ENCODE assay signal across 9 cellular contexts in genomic region chr6:7697820-7698623, GRCh38. TPM values are rescaled to one million over a fixed set of nuclear protein-coding genes. Genes with fewer than 3 reads are reported as not detected.
DNase-seq lines count a peak whose midpoint lies in the region; ATAC-seq, FAIRE-seq and TF ChIP-seq lines count a peak whose summit lies in the region.
"Had no signal": no experiment of that assay in that cellular context is flagged by ENCODE, and none has a peak within 500 bp of the region (broad histone marks: within the 10 kb centered on the region; RNA-seq: fewer than 3 reads in every experiment).

No MANE protein-coding gene starts in this region.

- no peaks in the 10 kb centered on the region for H3K9me3 Mint-ChIP-seq in activated naive CD8-positive, alpha-beta T cell treated with anti-CD3 and anti-CD28 coated beads, Interleukin-2, amount 50 U/mL, for 24 hours

- peak; percentile 91 for FAIRE-seq in A204.1 (lab: Jason Lieb, UNC)

- no peaks in the 10 kb centered on the region for H3K36me3 Mint-ChIP-seq in activated naive CD8-positive, alpha-beta T cell treated with anti-CD3 and anti-CD28 coated beads, Interleukin-2, amount 50 U/mL, for 24 hours (ENCODE audit: low read depth)

- ATAC-seq in activated naive CD8-positive, alpha-beta T cell treated with anti-CD3 and anti-CD28 coated beads, Interleukin-2, amount 50 U/mL, for 24 hours = peak; percentile 70
- ATAC-seq in left lung (peak; percentile 86), GM18520 (IDR thresholded peaks at IDR 0.05; ENCODE audit: unreplicated experiment) (no peak)

- H3K9me3 ChIP-seq in left lung = no peaks in the 10 kb centered on the region
- no peaks in the 10 kb centered on the region for H3K9me3 ChIP-seq in Peyer's patch
- H3K9me3 ChIP-seq in MM.1S (replicated peaks; ENCODE audit: insufficient read depth, low read length) = no peaks in the 10 kb centered on the region
- H3K9me3 ChIP-seq: tibial nerve had no signal

- H3K79me2 ChIP-seq in MM.1S (ENCODE audit: low read length) = no peaks in the 10 kb centered on the region

- H3K27me3 Mint-ChIP-seq in activated naive CD8-positive, alpha-beta T cell treated with anti-CD3 and anti-CD28 coated beads, Interleukin-2, amount 50 U/mL, for 24 hours = peaks cover 2% of the 10 kb centered on the region

- no peak overlapping the region for H3K4me2 ChIP-seq in MM.1S (ENCODE audit: low read depth, low read length)

- H3K27ac ChIP-seq in left lung (peak overlapping the region; percentile 33 to 90), Peyer's patch (peak overlapping the region in 1 of 4 donors; percentile 25), MM.1S (ENCODE audit: low read length) (no peak overlapping the region)

- TF ChIP-seq CTCF in left lung (IDR thresholded peaks at IDR 0.05) (no peak), Peyer's patch (IDR thresholded peaks at IDR 0.05) (no peak), MM.1S (IDR thresholded peaks at IDR 0.05; ENCODE audit: low read length) (no peak)

- H2AFZ ChIP-seq in MM.1S (ENCODE audit: low read length) = no peak overlapping the region

- H3K4me3 Mint-ChIP-seq in activated naive CD8-positive, alpha-beta T cell treated with anti-CD3 and anti-CD28 coated beads, Interleukin-2, amount 50 U/mL, for 24 hours = no peak overlapping the region

- intact Hi-C loops in left lung (cut with DNase I) = no loop called here

- H3K27me3 ChIP-seq in left lung = no peaks in the 10 kb centered on the region
- H3K27me3 ChIP-seq in Peyer's patch = no peaks in the 10 kb centered on the region
- H3K27me3 ChIP-seq in MM.1S (replicated peaks; ENCODE audit: insufficient read depth, low read length) = no peaks in the 10 kb centered on the region
- H3K27me3 ChIP-seq: tibial nerve had no signal

- H3K4me1 Mint-ChIP-seq in activated naive CD8-positive, alpha-beta T cell treated with anti-CD3 and anti-CD28 coated beads, Interleukin-2, amount 50 U/mL, for 24 hours = peaks cover 15% of the 10 kb centered on the region

- no peaks in the 10 kb centered on the region for H3K9me2 ChIP-seq in MM.1S (replicated peaks; ENCODE audit: insufficient read depth, low read length)

- no peak overlapping the region for H3K9ac ChIP-seq in MM.1S (ENCODE audit: low read length)

- DNase-seq in HT1080 (ENCODE audit: low read depth) = peak; percentile 92
- peak; percentile 6 for DNase-seq in activated naive CD8-positive, alpha-beta T cell treated with anti-CD3 and anti-CD28 coated beads, Interleukin-2, amount 50 U/mL, for 24 hours
- peak in 1 of 2 donors; percentile 64 for DNase-seq in left lung
- DNase-seq in Peyer's patch = no peak
- DNase-seq in COLO829 (ENCODE audit: low spot score) = no peak
- no peak for DNase-seq in MM.1S

- no peaks in the 10 kb centered on the region for H3F3A ChIP-seq in MM.1S (ENCODE audit: insufficient read depth, low read length)

- H4K20me1 ChIP-seq in MM.1S (ENCODE audit: insufficient read depth, low read length) = no peaks in the 10 kb centered on the region

- H3K36me3 ChIP-seq in left lung (no peaks in the 10 kb centered on the region), Peyer's patch (no peaks in the 10 kb centered on the region), MM.1S (replicated peaks; ENCODE audit: insufficient read depth, low read length) (no peaks in the 10 kb centered on the region)
- H3K36me3 ChIP-seq: tibial nerve had no signal

- H3K4me3 ChIP-seq in left lung (no peak overlapping the region), Peyer's patch (no peak overlapping the region), MM.1S (ENCODE audit: low read length) (no peak overlapping the region)
- H3K4me3 ChIP-seq: tibial nerve had no signal

- H3K27ac Mint-ChIP-seq in activated naive CD8-positive, alpha-beta T cell treated with anti-CD3 and anti-CD28 coated beads, Interleukin-2, amount 50 U/mL, for 24 hours = peak overlapping the region; percentile 77

- no peak for TF ChIP-seq POLR2A in Peyer's patch (IDR thresholded peaks at IDR 0.05)

- H3K4me1 ChIP-seq in left lung (peaks cover 0 to 10% of the 10 kb centered on the region in 2 donors), Peyer's patch (no peaks in the 10 kb centered on the region), MM.1S (ENCODE audit: low read length) (no peaks in the 10 kb centered on the region)

RNA-seq across cellular contexts. Expression of gene BMP6, which starts 27.9 kb away (rescaled TPM):
- 3.2 and 4.0 TPM in 2 replicates for total RNA-seq in HT1080 (2014; rRNA removed; shearing (Covaris generic))
- polyA plus RNA-seq in HT1080 (2015; cell fraction: cytosol; rRNA removed) = 11.3 and 13.7 TPM in 2 replicates
- polyA plus RNA-seq in HT1080 (2015; cell fraction: nucleus; rRNA removed) = 12.3 and 14.0 TPM in 2 replicates
- 10 to 100 TPM in 1 of 2 donors, 1 to 10 TPM in 1; 5.8 to 18.7 TPM for total RNA-seq in left lung
- 1 to 10 TPM in 3 of 4 donors, under 1 TPM in 1; 0.88 to 3.6 (median 2.2) TPM for total RNA-seq in Peyer's patch

Comparison
In these comparisons a context has a peak if more than half of its experiments do, and no peak if none do; other contexts are left out.
1. DNase-seq: peak in HT1080 (single experiment) and activated naive CD8-positive, alpha-beta T cell treated with anti-CD3 and anti-CD28 coated beads, Interleukin-2, amount 50 U/mL, for 24 hours (single experiment); none in Peyer's patch (0 of 3), COLO829 (single experiment) and MM.1S (single experiment).